ENCODE assay signal across 8 cellular contexts in the genomic region with DNA sequence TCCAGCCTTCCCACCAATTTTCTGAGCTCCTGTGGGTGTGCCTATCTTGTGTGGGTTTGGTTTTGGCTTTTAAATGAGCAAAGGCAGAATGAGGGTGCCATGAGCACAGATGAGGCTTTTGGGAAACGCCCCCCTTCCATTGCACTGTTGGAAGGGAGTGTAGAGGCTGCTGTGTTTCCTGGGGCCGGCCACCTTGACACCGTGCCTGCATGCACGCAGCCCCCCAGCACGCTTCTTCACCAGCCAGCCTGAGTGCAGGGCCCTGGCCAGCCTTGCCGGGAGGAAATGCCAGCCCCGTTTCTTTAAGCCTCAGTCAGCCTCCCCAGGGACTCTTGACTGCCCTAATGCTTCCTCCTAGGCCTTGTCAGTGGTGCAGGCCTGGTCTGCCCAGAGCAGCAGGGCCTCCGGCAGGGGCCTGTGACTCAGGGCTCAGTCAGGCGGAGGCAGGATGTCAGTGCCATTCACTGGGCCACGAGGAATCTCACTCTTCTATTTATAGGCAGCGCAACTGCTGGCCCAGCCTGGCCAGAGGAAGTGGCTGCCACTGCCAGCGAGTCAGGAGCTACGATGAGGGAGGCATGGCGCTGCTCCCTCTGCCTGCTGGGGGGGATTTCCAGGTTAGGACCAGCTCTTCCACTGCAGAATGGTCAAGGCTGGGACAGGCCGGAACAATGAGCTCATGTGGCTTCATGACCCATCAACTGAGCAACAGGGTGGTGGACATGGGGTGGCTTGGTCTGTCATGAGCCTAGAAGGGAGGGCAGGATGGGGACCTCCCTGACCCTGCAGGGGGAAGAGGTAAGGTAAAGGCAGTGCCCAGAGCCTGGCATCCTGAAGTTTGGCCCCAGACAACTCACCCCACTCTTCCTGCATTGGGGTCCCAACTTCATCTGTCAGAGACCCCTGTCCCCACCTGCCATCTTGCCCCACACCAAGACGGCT.
DNase-seq lines count a peak whose midpoint lies in the region; ATAC-seq and TF ChIP-seq lines count a peak whose summit lies in the region.

No MANE protein-coding gene starts in this region.

- TF ChIP-seq CTCF in HCT116 (IDR thresholded peaks at IDR 0.05 in 2 of 3, conservative IDR thresholded peaks at IDR 0.05 in 1 of 3; ENCODE audit: borderline replicate concordance in 1 of 3, insufficient read depth in 1 of 3, low read depth in 2 of 3, low read length in 2 of 3), result no peak
- TF ChIP-seq CTCF in left lung (IDR thresholded peaks at IDR 0.05), result no peak

- CTCF ChIA-PET in HCT116 (lab: Charles Lee) (no interaction called here), HEK293T (lab: Yijun Ruan, JAX) (interaction anchor here (0.5 to 1.4 kb wide), 2 partner anchors 9 to 44 kb away, joined by 4 to 5 read pairs; no protein-coding TSS in a partner anchor)

- H3K4me1 ChIP-seq in HCT116 (ENCODE audit: control insufficient read depth in 1 of 2, insufficient read depth in 2 of 2, low read length in 2 of 2), result peaks cover 11 to 47% of the 10 kb centered on the region in 2 experiments
- peaks cover 20% of the 10 kb centered on the region for H3K4me1 ChIP-seq in NT2/D1 (ENCODE audit: insufficient read depth, insufficient read length)
- peaks cover 0 to 24% of the 10 kb centered on the region in 2 donors for H3K4me1 ChIP-seq in left lung
- peaks cover 2 to 35% (median 21%) of the 10 kb centered on the region in 5 donors for H3K4me1 ChIP-seq in subcutaneous abdominal adipose tissue (ENCODE audit: control insufficient read depth in 5 of 5, insufficient read depth in 5 of 5, low read length in 5 of 5)

- no peaks in the 10 kb centered on the region for H3K79me2 ChIP-seq in HCT116 (ENCODE audit: insufficient read depth, low read length)

- H3K4me2 ChIP-seq in HCT116 (ENCODE audit: low read length), result peak overlapping the region; percentile 72

- peak overlapping the region; percentile 60 for H2AFZ ChIP-seq in HCT116 (ENCODE audit: low read depth, low read length, poor library complexity, severe bottlenecking)

- RAD21 ChIA-PET in HCT116 (lab: Charles Lee; ENCODE audit: low non-redundant PET in 1 of 2, low total read pairs in 2 of 2, uncharacterized antibody in 2 of 2, unreplicated experiment in 2 of 2), result interaction anchor here in 1 of 2 experiments (0.6 kb wide), 1 partner anchor 199 kb away, joined by 8 read pairs; no protein-coding TSS in a partner anchor

- BruUV-seq in HCT116 (replicated peaks; lab: Mats Ljungman, UMichigan), result no TSS peak

- TF ChIP-seq RAD21 in HCT116 (IDR thresholded peaks at IDR 0.05; ENCODE audit: low read depth), result peak; percentile 51

- ATAC-seq in HCT116 (peak; percentile 95), left lung (peak; percentile 93)

- H3K4me3 ChIP-seq in HCT116 (replicated peaks in 1 of 2; ENCODE audit: low read depth in 1 of 2, low read length in 2 of 2) (peak overlapping the region in 1 of 2 experiments; percentile 8; a peak in 1 of 4 replicates), NT2/D1 (ENCODE audit: insufficient read length, low read depth) (no peak overlapping the region), left lung (no peak overlapping the region), subcutaneous abdominal adipose tissue (ENCODE audit: low read depth in 1 of 5, low read length in 5 of 5) (no peak overlapping the region)

- POLR2A ChIA-PET in HCT116 (lab: Charles Lee) (interaction anchor here (1.3 kb wide), 1 partner anchor 15 kb away, joined by 5 read pairs; no protein-coding TSS in a partner anchor), HEK293T (lab: Yijun Ruan, JAX) (no interaction called here)

- DNase-seq in NCI-H82 (lab: John Stamatoyannopoulos, UW) (peak; percentile 46), NCI-H82 treated with DMSO at 0.1 percent for 48 hours (lab: John Stamatoyannopoulos, UW; ENCODE audit: unreplicated experiment) (no peak), HCT116 (ENCODE audit: low read depth, low spot score) (peak; percentile 77), NT2/D1 (ENCODE audit: low read depth, low spot score) (peak; percentile 39), left lung (peak; percentile 86 to 87), HEK293T (ENCODE audit: extremely low spot score) (no peak)

- no peaks in the 10 kb centered on the region for H3K9me2 ChIP-seq in HCT116 (ENCODE audit: insufficient read depth)

- H3K36me3 ChIP-seq in HCT116 (ENCODE audit: control insufficient read depth in 1 of 2, insufficient read depth in 2 of 2, low read length in 2 of 2) (no peaks in the 10 kb centered on the region), NT2/D1 (ENCODE audit: insufficient read depth, insufficient read length, low read length) (peaks cover 17% of the 10 kb centered on the region), left lung (peaks cover 0 to 8% of the 10 kb centered on the region in 2 donors), subcutaneous abdominal adipose tissue (ENCODE audit: control insufficient read depth in 5 of 5, insufficient read depth in 5 of 5, low read length in 5 of 5) (peaks cover 4 to 34% (median 27%) of the 10 kb centered on the region in 5 donors)

- intact Hi-C loops in HCT116 (cut with micrococcal nuclease), result no loop called here
- intact Hi-C loops in left lung (cut with DNase I), result no loop called here

- peak overlapping the region; percentile 69 for H3K27ac ChIP-seq in HCT116 (ENCODE audit: low read depth, low read length)
- peak overlapping the region; percentile 47 for H3K27ac ChIP-seq in cingulate gyrus (ENCODE audit: low read depth, low read length)
- peak overlapping the region; percentile 75 to 80 for H3K27ac ChIP-seq in left lung
- peak overlapping the region; percentile 89 for H3K27ac ChIP-seq in subcutaneous abdominal adipose tissue (ENCODE audit: low read depth, low read length)

- no peaks in the 10 kb centered on the region for H3K9me3 ChIP-seq in HCT116 (ENCODE audit: control insufficient read depth in 1 of 2, insufficient read depth in 1 of 2, low read depth in 1 of 2, low read length in 2 of 2)
- no peaks in the 10 kb centered on the region for H3K9me3 ChIP-seq in NT2/D1 (ENCODE audit: insufficient read depth, low read length)
- no peaks in the 10 kb centered on the region for H3K9me3 ChIP-seq in left lung
- H3K9me3 ChIP-seq in subcutaneous abdominal adipose tissue (ENCODE audit: control insufficient read depth in 5 of 5, low read length in 5 of 5), result no peaks in the 10 kb centered on the region

- H3K9ac ChIP-seq in HCT116 (ENCODE audit: low read length) (peak overlapping the region; percentile 60), NT2/D1 (ENCODE audit: insufficient read length, low read depth) (no peak overlapping the region), subcutaneous abdominal adipose tissue (ENCODE audit: low read length in 5 of 5) (peak overlapping the region in 4 of 5 donors; percentile 22 to 44 (median 32))

- no peaks in the 10 kb centered on the region for H3K27me3 ChIP-seq in HCT116 (ENCODE audit: insufficient read depth, low read length)
- no peaks in the 10 kb centered on the region for H3K27me3 ChIP-seq in NT2/D1 (ENCODE audit: insufficient read depth, insufficient read length)
- H3K27me3 ChIP-seq in left lung, result no peaks in the 10 kb centered on the region
- no peaks in the 10 kb centered on the region for H3K27me3 ChIP-seq in subcutaneous abdominal adipose tissue (ENCODE audit: control insufficient read depth in 5 of 5, insufficient read depth in 4 of 5, low read length in 5 of 5)

- TF ChIP-seq POLR2A in HCT116 (IDR thresholded peaks at IDR 0.05; ENCODE audit: borderline replicate concordance, extremely low read depth, insufficient read depth, insufficient read length), result no peak

- H4K20me1 ChIP-seq in HCT116 (ENCODE audit: insufficient read depth), result no peaks in the 10 kb centered on the region

TF ChIP-seq in HCT116, 20 proteins besides CTCF, POLR2A, EP300 and RAD21 (continues in another document):
- TF ChIP-seq, protein P1, sequence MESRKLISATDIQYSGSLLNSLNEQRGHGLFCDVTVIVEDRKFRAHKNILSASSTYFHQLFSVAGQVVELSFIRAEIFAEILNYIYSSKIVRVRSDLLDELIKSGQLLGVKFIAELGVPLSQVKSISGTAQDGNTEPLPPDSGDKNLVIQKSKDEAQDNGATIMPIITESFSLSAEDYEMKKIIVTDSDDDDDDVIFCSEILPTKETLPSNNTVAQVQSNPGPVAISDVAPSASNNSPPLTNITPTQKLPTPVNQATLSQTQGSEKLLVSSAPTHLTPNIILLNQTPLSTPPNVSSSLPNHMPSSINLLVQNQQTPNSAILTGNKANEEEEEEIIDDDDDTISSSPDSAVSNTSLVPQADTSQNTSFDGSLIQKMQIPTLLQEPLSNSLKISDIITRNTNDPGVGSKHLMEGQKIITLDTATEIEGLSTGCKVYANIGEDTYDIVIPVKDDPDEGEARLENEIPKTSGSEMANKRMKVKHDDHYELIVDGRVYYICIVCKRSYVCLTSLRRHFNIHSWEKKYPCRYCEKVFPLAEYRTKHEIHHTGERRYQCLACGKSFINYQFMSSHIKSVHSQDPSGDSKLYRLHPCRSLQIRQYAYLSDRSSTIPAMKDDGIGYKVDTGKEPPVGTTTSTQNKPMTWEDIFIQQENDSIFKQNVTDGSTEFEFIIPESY (IDR thresholded peaks at IDR 0.05; ENCODE audit: extremely low read depth, insufficient replicate concordance, low read length), result peak; percentile 62
- TF ChIP-seq JUND (IDR thresholded peaks at IDR 0.05) (no peak; the same call in 1 of the 2 replicates), SP1 (IDR thresholded peaks at IDR 0.05; ENCODE audit: low read depth) (peak; percentile 89), CEBPB (IDR thresholded peaks at IDR 0.05; ENCODE audit: low read depth) (no peak), ELF1 (IDR thresholded peaks at IDR 0.05; ENCODE audit: borderline replicate concordance, low read depth) (no peak)

TF ChIP-seq in HEK293T, 16 proteins besides CTCF, POLR2A, EP300 and RAD21:
- TF ChIP-seq NFRKB (IDR thresholded peaks at IDR 0.05) (no peak), FOXK2 (IDR thresholded peaks at IDR 0.05) (no peak), ZNF384 (IDR thresholded peaks at IDR 0.05) (no peak)

Comparison
In these comparisons a context has a peak if more than half of its experiments do, and no peak if none do; other contexts are left out.
1. DNase-seq: peak in NCI-H82 (single experiment), HCT116 (single experiment), NT2/D1 (single experiment) and left lung (2 of 2); none in NCI-H82 treated with DMSO at 0.1 percent for 48 hours (single experiment) and HEK293T (single experiment).
2. Peak in every context shown above with its lines, with median percentiles within 50 percentile points of each other: H3K27ac ChIP-seq.